2 cellular contexts compared by ENCODE assay signal in the genomic region with DNA sequence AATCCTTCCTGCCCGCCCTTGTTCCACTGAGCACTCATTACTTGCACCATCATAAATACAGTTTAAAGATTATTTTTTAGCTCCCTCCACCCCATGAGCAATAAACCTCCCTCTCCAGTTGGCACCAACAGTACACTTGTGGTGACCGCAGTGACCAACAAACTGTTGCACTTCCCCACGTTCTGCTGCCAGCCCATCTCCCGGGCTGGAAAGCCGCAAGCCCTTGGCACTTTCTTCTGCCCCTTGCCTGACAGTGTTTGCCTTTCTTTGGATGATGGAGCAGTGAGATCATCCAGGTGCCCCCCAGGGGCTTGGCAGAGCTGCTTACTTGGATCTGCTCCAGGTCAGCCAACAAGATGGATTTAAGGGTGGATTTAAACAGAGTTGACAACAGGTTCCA.
TF ChIP-seq lines count a peak whose summit lies in the region.

No MANE protein-coding gene starts in this region.

TF ChIP-seq in liver, 16 proteins besides CTCF, POLR2A, EP300 and RAD21:
- no peak for TF ChIP-seq NR2F2 (IDR thresholded peaks at IDR 0.05)
- TF ChIP-seq, protein P1, sequence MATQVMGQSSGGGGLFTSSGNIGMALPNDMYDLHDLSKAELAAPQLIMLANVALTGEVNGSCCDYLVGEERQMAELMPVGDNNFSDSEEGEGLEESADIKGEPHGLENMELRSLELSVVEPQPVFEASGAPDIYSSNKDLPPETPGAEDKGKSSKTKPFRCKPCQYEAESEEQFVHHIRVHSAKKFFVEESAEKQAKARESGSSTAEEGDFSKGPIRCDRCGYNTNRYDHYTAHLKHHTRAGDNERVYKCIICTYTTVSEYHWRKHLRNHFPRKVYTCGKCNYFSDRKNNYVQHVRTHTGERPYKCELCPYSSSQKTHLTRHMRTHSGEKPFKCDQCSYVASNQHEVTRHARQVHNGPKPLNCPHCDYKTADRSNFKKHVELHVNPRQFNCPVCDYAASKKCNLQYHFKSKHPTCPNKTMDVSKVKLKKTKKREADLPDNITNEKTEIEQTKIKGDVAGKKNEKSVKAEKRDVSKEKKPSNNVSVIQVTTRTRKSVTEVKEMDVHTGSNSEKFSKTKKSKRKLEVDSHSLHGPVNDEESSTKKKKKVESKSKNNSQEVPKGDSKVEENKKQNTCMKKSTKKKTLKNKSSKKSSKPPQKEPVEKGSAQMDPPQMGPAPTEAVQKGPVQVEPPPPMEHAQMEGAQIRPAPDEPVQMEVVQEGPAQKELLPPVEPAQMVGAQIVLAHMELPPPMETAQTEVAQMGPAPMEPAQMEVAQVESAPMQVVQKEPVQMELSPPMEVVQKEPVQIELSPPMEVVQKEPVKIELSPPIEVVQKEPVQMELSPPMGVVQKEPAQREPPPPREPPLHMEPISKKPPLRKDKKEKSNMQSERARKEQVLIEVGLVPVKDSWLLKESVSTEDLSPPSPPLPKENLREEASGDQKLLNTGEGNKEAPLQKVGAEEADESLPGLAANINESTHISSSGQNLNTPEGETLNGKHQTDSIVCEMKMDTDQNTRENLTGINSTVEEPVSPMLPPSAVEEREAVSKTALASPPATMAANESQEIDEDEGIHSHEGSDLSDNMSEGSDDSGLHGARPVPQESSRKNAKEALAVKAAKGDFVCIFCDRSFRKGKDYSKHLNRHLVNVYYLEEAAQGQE (IDR thresholded peaks at IDR 0.05) = peak; percentile 88
- peak; percentile 25 to 86 for TF ChIP-seq HNF4A (conservative IDR thresholded peaks at IDR 0.05)
- TF ChIP-seq FOXA1 (IDR thresholded peaks at IDR 0.05) = peak; percentile 55
- TF ChIP-seq, protein P2, sequence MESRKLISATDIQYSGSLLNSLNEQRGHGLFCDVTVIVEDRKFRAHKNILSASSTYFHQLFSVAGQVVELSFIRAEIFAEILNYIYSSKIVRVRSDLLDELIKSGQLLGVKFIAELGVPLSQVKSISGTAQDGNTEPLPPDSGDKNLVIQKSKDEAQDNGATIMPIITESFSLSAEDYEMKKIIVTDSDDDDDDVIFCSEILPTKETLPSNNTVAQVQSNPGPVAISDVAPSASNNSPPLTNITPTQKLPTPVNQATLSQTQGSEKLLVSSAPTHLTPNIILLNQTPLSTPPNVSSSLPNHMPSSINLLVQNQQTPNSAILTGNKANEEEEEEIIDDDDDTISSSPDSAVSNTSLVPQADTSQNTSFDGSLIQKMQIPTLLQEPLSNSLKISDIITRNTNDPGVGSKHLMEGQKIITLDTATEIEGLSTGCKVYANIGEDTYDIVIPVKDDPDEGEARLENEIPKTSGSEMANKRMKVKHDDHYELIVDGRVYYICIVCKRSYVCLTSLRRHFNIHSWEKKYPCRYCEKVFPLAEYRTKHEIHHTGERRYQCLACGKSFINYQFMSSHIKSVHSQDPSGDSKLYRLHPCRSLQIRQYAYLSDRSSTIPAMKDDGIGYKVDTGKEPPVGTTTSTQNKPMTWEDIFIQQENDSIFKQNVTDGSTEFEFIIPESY (IDR thresholded peaks at IDR 0.05) = peak; percentile 65
- TF ChIP-seq HNF4G (IDR thresholded peaks at IDR 0.05) = no peak
- TF ChIP-seq FOXA2 (IDR thresholded peaks at IDR 0.05) = peak; percentile 54
- no peak for TF ChIP-seq SP1 (IDR thresholded peaks at IDR 0.05)
- no peak for TF ChIP-seq TAF1 (conservative IDR thresholded peaks at IDR 0.05)
- peak; percentile 31 to 96 for TF ChIP-seq JUND (IDR thresholded peaks at IDR 0.05)
- peak; percentile 33 for TF ChIP-seq YY1 (IDR thresholded peaks at IDR 0.05)
- TF ChIP-seq GABPA (IDR thresholded peaks at IDR 0.05 in 1 of 2, conservative IDR thresholded peaks at IDR 0.05 in 1 of 2) = peak in 1 of 2 donors; percentile 47
- TF ChIP-seq EGR1 (IDR thresholded peaks at IDR 0.05; ENCODE audit: low read depth in 2 of 2) = peak in 1 of 2 donors; percentile 52
- TF ChIP-seq, protein P3, sequence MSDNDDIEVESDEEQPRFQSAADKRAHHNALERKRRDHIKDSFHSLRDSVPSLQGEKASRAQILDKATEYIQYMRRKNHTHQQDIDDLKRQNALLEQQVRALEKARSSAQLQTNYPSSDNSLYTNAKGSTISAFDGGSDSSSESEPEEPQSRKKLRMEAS (IDR thresholded peaks at IDR 0.05) = peak; percentile 76
- peak; percentile 53 to 97 for TF ChIP-seq RXRA (IDR thresholded peaks at IDR 0.05)
- TF ChIP-seq, protein P4, sequence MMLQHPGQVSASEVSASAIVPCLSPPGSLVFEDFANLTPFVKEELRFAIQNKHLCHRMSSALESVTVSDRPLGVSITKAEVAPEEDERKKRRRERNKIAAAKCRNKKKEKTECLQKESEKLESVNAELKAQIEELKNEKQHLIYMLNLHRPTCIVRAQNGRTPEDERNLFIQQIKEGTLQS (IDR thresholded peaks at IDR 0.05) = peak; percentile 39
TF ChIP-seq in liver: peak in this region for 12.

TF ChIP-seq in HepG2, 621 proteins besides CTCF, POLR2A, EP300 and RAD21:
- no peak for TF ChIP-seq ZNF124 (CRISPR knock-in tag; IDR thresholded peaks at IDR 0.05)
TF ChIP-seq in HepG2: peak in this region for 0.
